ENCODE assay signal across 8 cellular contexts in genomic region chr2:233565685-233566140, GRCh38. TPM values are rescaled to one million over a fixed set of nuclear protein-coding genes. Genes with fewer than 3 reads are reported as not detected.
DNase-seq lines count a peak whose midpoint lies in the region; ATAC-seq, FAIRE-seq and TF ChIP-seq lines count a peak whose summit lies in the region.

No MANE protein-coding gene starts in this region.

- DNase-seq in AG10803 (ENCODE audit: low read depth), result no peak
- no peak for DNase-seq in Peyer's patch
- DNase-seq in fibroblast of pulmonary artery (ENCODE audit: low read depth), result no peak
- DNase-seq in small intestine, result no peak

- H3K9me3 ChIP-seq in Peyer's patch (no peaks in the 10 kb centered on the region), small intestine (ENCODE audit: control insufficient read depth, low read depth) (no peaks in the 10 kb centered on the region)

- H3K4me3 ChIP-seq in AG10803 (ENCODE audit: low read length), result peak overlapping the region; percentile 95
- peak overlapping the region; percentile 78 to 96 (median 89) for H3K4me3 ChIP-seq in Peyer's patch
- H3K4me3 ChIP-seq in fibroblast of pulmonary artery (replicated peaks; ENCODE audit: low read depth, low read length), result peak overlapping the region; percentile 92
- peak overlapping the region in 1 of 2 donors; percentile 72 for H3K4me3 ChIP-seq in small intestine (ENCODE audit: low read depth in 1 of 2, low read length in 2 of 2)

- no peak for FAIRE-seq in small intestine (lab: Jason Lieb, UNC)

- 1 to 4% (median 2%) methylated on average over 6 of the region's 6 CpGs for WGBS in small intestine, 3 donors

- no peak for TF ChIP-seq CTCF in AG10803 (conservative IDR thresholded peaks at IDR 0.05; ENCODE audit: low read length)
- TF ChIP-seq CTCF in Peyer's patch (IDR thresholded peaks at IDR 0.05), result no peak
- TF ChIP-seq CTCF in fibroblast of pulmonary artery (IDR thresholded peaks at IDR 0.05; ENCODE audit: low read length, missing control alignments), result no peak

- H3K27me3 ChIP-seq in Peyer's patch (no peaks in the 10 kb centered on the region), small intestine (ENCODE audit: control insufficient read depth in 2 of 2, insufficient read depth in 2 of 2, low read length in 2 of 2) (no peaks in the 10 kb centered on the region)

- H3K4me1 ChIP-seq in Peyer's patch, result peaks cover 0 to 6% (median 2%) of the 10 kb centered on the region in 4 donors
- H3K4me1 ChIP-seq in small intestine (ENCODE audit: control insufficient read depth in 2 of 2, insufficient read depth in 1 of 2, low read depth in 1 of 2, low read length in 1 of 2), result no peaks in the 10 kb centered on the region

- H3K27ac ChIP-seq in Peyer's patch, result peak overlapping the region; percentile 81 to 93 (median 92)
- H3K27ac ChIP-seq in small intestine (ENCODE audit: low read depth in 1 of 2, low read length in 1 of 2), result peak overlapping the region; percentile 32 to 74

- TF ChIP-seq POLR2A in Peyer's patch (IDR thresholded peaks at IDR 0.05), result no peak

- peak; percentile 26 for ATAC-seq in GM21447 (IDR thresholded peaks at IDR 0.05; ENCODE audit: unreplicated experiment)
- ATAC-seq in GM19324 (IDR thresholded peaks at IDR 0.05; ENCODE audit: low FRiP score, unreplicated experiment), result no peak
- ATAC-seq in HG03159 (IDR thresholded peaks at IDR 0.05; ENCODE audit: unreplicated experiment), result no peak
- ATAC-seq in HG03571 (IDR thresholded peaks at IDR 0.05; ENCODE audit: unreplicated experiment), result no peak

- H3K36me3 ChIP-seq in Peyer's patch (no peaks in the 10 kb centered on the region), small intestine (ENCODE audit: control insufficient read depth in 2 of 2, insufficient read depth in 2 of 2, low read length in 2 of 2) (no peaks in the 10 kb centered on the region)

RNA-seq across cellular contexts. Expression of gene USP40, which starts 0.9 kb away (rescaled TPM):
- total RNA-seq in Peyer's patch, result 10 to 100 TPM; 34.3 to 58.7 (median 45.0) TPM
- 10 to 100 TPM; 19.3 to 40.9 (median 27.8) TPM for polyA plus RNA-seq in small intestine

RNA-seq across cellular contexts. Expression of gene UGT1A8, which starts 51.7 kb away (rescaled TPM):
- 10 to 100 TPM in 2 of 4 donors, 1 to 10 TPM in 2; 2.5 to 19.6 (median 10.5) TPM for total RNA-seq in Peyer's patch
- polyA plus RNA-seq in small intestine, result 10 to 100 TPM in 1 of 3 donors, 1 to 10 TPM in 2; 3.3 to 13.6 (median 6.5) TPM
